ENCODE assay signal across 12 cellular contexts in genomic region chr2:19140463-19141208, GRCh38.
DNase-seq lines count a peak whose midpoint lies in the region; ATAC-seq and TF ChIP-seq lines count a peak whose summit lies in the region.
"Had no signal": no experiment of that assay in that cellular context is flagged by ENCODE, and none has a peak within 500 bp of the region (broad histone marks: within the 10 kb centered on the region; RNA-seq: fewer than 3 reads in every experiment).

No MANE protein-coding gene starts in this region.

- ATAC-seq in GM21529 (IDR thresholded peaks at IDR 0.05; ENCODE audit: unreplicated experiment), result no peak
- ATAC-seq: heart right ventricle had no signal

- no peaks in the 10 kb centered on the region for H3K9me3 ChIP-seq in right atrium auricular region
- H3K9me3 ChIP-seq: heart right ventricle had no signal

- TF ChIP-seq CTCF in right atrium auricular region (IDR thresholded peaks at IDR 0.05), result no peak

- H3K36me3 ChIP-seq in right atrium auricular region, result no peaks in the 10 kb centered on the region
- H3K36me3 ChIP-seq: heart right ventricle had no signal

- peak; percentile 94 for DNase-seq in EL
- peak; percentile 50 for DNase-seq in NCI-H226
- peak; percentile 73 for DNase-seq in dedifferentiated amniotic fluid mesenchymal stem cell (ENCODE audit: extremely low spot score)
- peak; percentile 95 for DNase-seq in non-pigmented ciliary epithelial cell (ENCODE audit: low read depth)
- no peak for DNase-seq in NCI-H146 treated with DMSO at 0.1 percent for 48 hours (lab: John Stamatoyannopoulos, UW; ENCODE audit: unreplicated experiment)
- no peak for DNase-seq in right atrium auricular region (ENCODE audit: low spot score)
- no peak for DNase-seq in NAMALWA (ENCODE audit: low spot score)
- DNase-seq: activated CD4-positive, alpha-beta T cell treated with anti-CD3 and anti-CD28 coated beads for 4 hours; heart right ventricle; NCI-H2107 had no signal

- no peak overlapping the region for H3K27ac ChIP-seq in right atrium auricular region
- H3K27ac ChIP-seq: heart right ventricle, parathyroid adenoma had no signal

- no peak overlapping the region for H3K4me3 ChIP-seq in right atrium auricular region
- H3K4me3 ChIP-seq: heart right ventricle had no signal

- no peaks in the 10 kb centered on the region for H3K4me1 ChIP-seq in right atrium auricular region
- H3K4me1 ChIP-seq: heart right ventricle, parathyroid adenoma had no signal

- no peaks in the 10 kb centered on the region for H3K27me3 ChIP-seq in right atrium auricular region
- H3K27me3 ChIP-seq: heart right ventricle had no signal

Comparison
In these comparisons a context has a peak if more than half of its experiments do, and no peak if none do; other contexts are left out.
1. DNase-seq: peak in EL (single experiment), NCI-H226 (single experiment), dedifferentiated amniotic fluid mesenchymal stem cell (single experiment) and non-pigmented ciliary epithelial cell (single experiment); none in NCI-H146 treated with DMSO at 0.1 percent for 48 hours (single experiment), right atrium auricular region (single experiment) and NAMALWA (single experiment).